In the genomic region with DNA sequence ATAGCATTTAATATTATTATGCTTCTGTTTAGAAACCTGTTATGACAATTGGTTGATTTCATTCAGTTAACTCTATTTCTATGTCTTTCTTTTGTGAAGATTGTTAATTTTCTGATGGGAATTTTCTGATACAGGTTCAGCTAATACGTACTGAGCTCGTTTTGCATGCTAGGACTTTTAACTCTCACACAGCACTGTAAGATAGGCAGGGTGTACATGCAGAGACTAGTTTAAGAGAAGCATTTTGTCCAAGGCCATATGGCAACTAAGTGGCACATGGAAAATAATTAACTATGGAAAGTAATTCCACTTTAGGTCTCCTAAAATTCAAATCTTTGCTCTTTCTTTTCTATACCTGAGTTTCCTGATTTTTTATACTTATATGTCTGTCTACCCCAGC, we compare ENCODE assay signal across 25 cellular contexts.
"Had no signal": no experiment of that assay in that cellular context is flagged by ENCODE, and none has a peak within 500 bp of the region (broad histone marks: within the 10 kb centered on the region; RNA-seq: fewer than 3 reads in every experiment).

No MANE protein-coding gene starts in this region.

- H3K4me1 ChIP-seq: gastroesophageal sphincter, psoas muscle, testis, uterus had no signal

- H3K27ac ChIP-seq: gastroesophageal sphincter, ovary, psoas muscle, testis, uterus, WERI-Rb-1 had no signal

- H3K9me3 ChIP-seq: gastroesophageal sphincter, ovary, psoas muscle, testis, uterus had no signal

- FAIRE-seq: astrocyte, kidney, TTC549 had no signal

- ATAC-seq: activated CD4-positive, CD25-positive, alpha-beta regulatory T cell treated with anti-CD3 and anti-CD28 coated beads, Interleukin-2, amount 50 U/mL, for 24 hours; gastroesophageal sphincter; left colon; psoas muscle had no signal

- H3K4me3 ChIP-seq: gastroesophageal sphincter, ovary, psoas muscle, testis, uterus had no signal

- H3K27me3 ChIP-seq: gastroesophageal sphincter, ovary, testis, uterus had no signal

- DNase-seq: activated CD4-positive, alpha-beta T cell treated with anti-CD3 and anti-CD28 coated beads for 48 hours; activated CD4-positive, alpha-beta T cell treated with anti-CD3 and anti-CD28 coated beads, Interleukin-2, amount 50 U/mL, for 48 hours; activated CD8-positive, alpha-beta memory T cell treated with anti-CD3 and anti-CD28 coated beads, Interleukin-2, amount 50 U/mL, for 4 hours; activated gamma-delta T cell; activated naive CD4-positive, alpha-beta T cell treated with anti-CD3 and anti-CD28 coated beads, Interleukin-2, amount 10 ng/mL, durations not matched to agents 7 days and 5 days; activated naive CD8-positive, alpha-beta T cell treated with anti-CD3 and anti-CD28 coated beads, Interleukin-2, amount 10 ng/mL, durations not matched to agents 7 days and 5 days; activated T-cell treated with anti-CD3 and anti-CD28 coated beads, Interleukin-2, amount 50 U/mL, for 24 hours; endodermal cell; hippocampal formation; kidney; left colon; naive B cell; ovary; psoas muscle; stimulated activated CD4-positive, alpha-beta T cell treated with anti-CD3 and anti-CD28 coated beads, Interleukin-15, amount 100 ng/mL, for 24 hours; stimulated activated CD4-positive, alpha-beta T cell treated with anti-CD3 and anti-CD28 coated beads, Interleukin-2, amount 100 ng/mL, for 24 hours; stimulated activated naive CD4-positive, alpha-beta T cell treated with Interleukin-2 at 50 U/mL for 16 hours; T-helper 9 cell; testis; uterus; WERI-Rb-1 had no signal

- H3K36me3 ChIP-seq: gastroesophageal sphincter, ovary, uterus, WERI-Rb-1 had no signal
